Comparison of ENCODE assay signal across 22 cellular contexts in genomic region chr12:67689339-67689738, GRCh38.
"Had no signal": no experiment of that assay in that cellular context is flagged by ENCODE, and none has a peak within 500 bp of the region (broad histone marks: within the 10 kb centered on the region; RNA-seq: fewer than 3 reads in every experiment).

No MANE protein-coding gene starts in this region.

- H3K27ac Mint-ChIP-seq: endodermal cell; natural killer cell treated with Interleukin-12 subunit alpha and Interleukin-12 subunit beta and Interleukin-15 and Interleukin-18, amount 100 ng/mL, for 72 hours; neural progenitor cell; stimulated activated memory B cell treated with anti-CD40 and anti-IgM and Interleukin-4, amounts not matched to agents 10 μg/mL and 1 μg/mL and 100 μg/mL, for 72 hours; stimulated activated naive CD8-positive, alpha-beta T cell treated with anti-CD3 and anti-CD28 coated beads, Interleukin-15, Interleukin-2, amounts not matched to agents 100 ng/mL and 50 ng/mL, for 24 hours had no signal

- H3K4me3 Mint-ChIP-seq: endodermal cell; natural killer cell treated with Interleukin-12 subunit alpha and Interleukin-12 subunit beta and Interleukin-15 and Interleukin-18, amount 100 ng/mL, for 72 hours; neural progenitor cell; stimulated activated memory B cell treated with anti-CD40 and anti-IgM and Interleukin-4, amounts not matched to agents 10 μg/mL and 1 μg/mL and 100 μg/mL, for 72 hours; stimulated activated naive CD8-positive, alpha-beta T cell treated with anti-CD3 and anti-CD28 coated beads, Interleukin-15, Interleukin-2, amounts not matched to agents 100 ng/mL and 50 ng/mL, for 24 hours had no signal

- H2AFZ ChIP-seq: hepatocyte, neural progenitor cell had no signal

- H3K4me2 ChIP-seq: hepatocyte, neural progenitor cell had no signal

- H3K79me2 ChIP-seq: hepatocyte had no signal

- H3K9me3 Mint-ChIP-seq: neural progenitor cell had no signal

- H3K27ac ChIP-seq: foreskin keratinocyte, hepatocyte, neural progenitor cell, ovary, tibial artery, upper lobe of left lung, uterus had no signal

- H3K27me3 ChIP-seq: foreskin keratinocyte, hepatocyte, neural progenitor cell, ovary, tibial artery, upper lobe of left lung, uterus had no signal

- FAIRE-seq: colon, endothelial cell of umbilical vein, kidney had no signal

- H3K9me3 ChIP-seq: ovary, tibial artery, upper lobe of left lung, uterus had no signal

- H3K27me3 Mint-ChIP-seq: natural killer cell treated with Interleukin-12 subunit alpha and Interleukin-12 subunit beta and Interleukin-15 and Interleukin-18, amount 100 ng/mL, for 72 hours; stimulated activated memory B cell treated with anti-CD40 and anti-IgM and Interleukin-4, amounts not matched to agents 10 μg/mL and 1 μg/mL and 100 μg/mL, for 72 hours had no signal

- H3K36me3 Mint-ChIP-seq: natural killer cell treated with Interleukin-12 subunit alpha and Interleukin-12 subunit beta and Interleukin-15 and Interleukin-18, amount 100 ng/mL, for 72 hours; neural progenitor cell had no signal

- H3K4me1 ChIP-seq: foreskin keratinocyte, neural progenitor cell, upper lobe of left lung, uterus had no signal

- H3K36me3 ChIP-seq: neural progenitor cell, ovary, tibial artery, upper lobe of left lung, uterus had no signal

- H3K4me1 Mint-ChIP-seq: endodermal cell, neural progenitor cell had no signal

- H3K4me3 ChIP-seq: hepatocyte, lung, neural progenitor cell, ovary, tibial artery, upper lobe of left lung, uterus had no signal

- H3K9ac ChIP-seq: neural progenitor cell had no signal

- ATAC-seq: foreskin keratinocyte; left cardiac atrium; left ventricle myocardium superior; natural killer cell treated with Interleukin-12 subunit alpha and Interleukin-12 subunit beta and Interleukin-15 and Interleukin-18, amount 100 ng/mL, for 72 hours; right cardiac atrium; stimulated activated memory B cell treated with anti-CD40 and anti-IgM and Interleukin-4, amounts not matched to agents 10 μg/mL and 1 μg/mL and 100 μg/mL, for 72 hours had no signal

- DNase-seq: dermis blood vessel endothelial cell; endodermal cell; erythroblast; foreskin keratinocyte; kidney; left cardiac atrium; left ventricle myocardium superior; nucleus accumbens; ovary; right cardiac atrium; stimulated activated CD4-positive, alpha-beta T cell treated with anti-CD3 and anti-CD28 coated beads, Interleukin-4, amount 100 ng/mL, for 1 hour; tibial artery; upper lobe of left lung; uterus had no signal
